Comparison of ENCODE assay signal across 7 cellular contexts in genomic region chr6:35729349-35729678, GRCh38. TPM values are rescaled to one million over a fixed set of nuclear protein-coding genes. Genes with fewer than 3 reads are reported as not detected.
DNase-seq lines count a peak whose midpoint lies in the region; ATAC-seq and TF ChIP-seq lines count a peak whose summit lies in the region.
"Had no signal": no experiment of that assay in that cellular context is flagged by ENCODE, and none has a peak within 500 bp of the region (broad histone marks: within the 10 kb centered on the region; RNA-seq: fewer than 3 reads in every experiment).

No MANE protein-coding gene starts in this region.

- H3K4me3 ChIP-seq in mesenchymal stem cell (ENCODE audit: insufficient read depth in 1 of 2, low read depth in 1 of 2, low read length in 2 of 2): no peak overlapping the region

- H3K9me3 Mint-ChIP-seq in WTC11: no peaks in the 10 kb centered on the region

- H3K79me1 ChIP-seq in mesenchymal stem cell (replicated peaks; ENCODE audit: low read length, poor library complexity, severe bottlenecking): no peaks in the 10 kb centered on the region

- H3K36me3 Mint-ChIP-seq in WTC11: no peaks in the 10 kb centered on the region

- peaks cover 47% of the 10 kb centered on the region for H3K4me1 ChIP-seq in mesenchymal stem cell (ENCODE audit: control insufficient read depth, insufficient read depth, low read depth, low read length)

- peaks cover 67% of the 10 kb centered on the region for H3K4me1 Mint-ChIP-seq in WTC11

- CTCF ChIA-PET in WTC11 (lab: Charles Lee): interaction anchor here (1.6 to 1.7 kb wide), 2 partner anchors 10 to 207 kb away, joined by 6 to 9 read pairs; no protein-coding TSS in a partner anchor

- peak overlapping the region; percentile 99 to 100 for H3K18ac ChIP-seq in mesenchymal stem cell (ENCODE audit: low read depth in 1 of 2, low read length in 2 of 2)

- DNase-seq in WTC11 (ENCODE audit: low spot score) (no peak), mesenchymal stem cell (no peak), HK-2 (ENCODE audit: unreplicated experiment) (no peak), NCI-H748 (lab: John Stamatoyannopoulos, UW; ENCODE audit: unreplicated experiment) (no peak)

- no peaks in the 10 kb centered on the region for H3K36me3 ChIP-seq in mesenchymal stem cell (ENCODE audit: control insufficient read depth in 1 of 2, insufficient read depth in 2 of 2, low read depth in 1 of 2, low read length in 2 of 2)

- no peak overlapping the region for H2AFZ ChIP-seq in mesenchymal stem cell (ENCODE audit: low read depth, low read length)

- H3K27me3 ChIP-seq in mesenchymal stem cell (ENCODE audit: control insufficient read depth in 1 of 2, insufficient read depth in 1 of 2, low read length in 2 of 2): peaks cover 0 to 8% of the 10 kb centered on the region in 2 experiments

- H3K27ac ChIP-seq in 22Rv1 (peak overlapping the region; percentile 100), mesenchymal stem cell (ENCODE audit: low read length, poor library complexity, severe bottlenecking) (no peak overlapping the region)

- 92% methylated on average over 3 of the region's 3 CpGs for WGBS in mesenchymal stem cell

- H2BK5ac ChIP-seq in mesenchymal stem cell (ENCODE audit: low read depth, low read length, poor library complexity, severe bottlenecking): no peak overlapping the region

- peaks cover 33% of the 10 kb centered on the region for H3K27me3 Mint-ChIP-seq in WTC11 (ENCODE audit: low read depth)

- 0 out of 2 replicates have a peak overlapping the region, but pooled peaks have one; percentile 22 for H3K27ac Mint-ChIP-seq in WTC11

- POLR2A ChIA-PET in WTC11 (lab: Charles Lee): interaction anchor here (1.2 kb wide), 1 partner anchor 11 kb away, joined by 5 read pairs; no protein-coding TSS in a partner anchor

- no peaks in the 10 kb centered on the region for H3K9me3 ChIP-seq in mesenchymal stem cell (ENCODE audit: control insufficient read depth, low read length)

- H3K9ac ChIP-seq in mesenchymal stem cell (ENCODE audit: low read length): no peak overlapping the region

- H4K8ac ChIP-seq in mesenchymal stem cell (ENCODE audit: low read length): peak overlapping the region; percentile 100

- ATAC-seq in WTC11: no peak
- ATAC-seq in GM21825 (IDR thresholded peaks at IDR 0.05; ENCODE audit: unreplicated experiment): no peak

- H3K4ac ChIP-seq in mesenchymal stem cell (ENCODE audit: low read depth in 1 of 2, low read length in 2 of 2): peak overlapping the region; percentile 99 to 100

- TF ChIP-seq CTCF in 22Rv1 (IDR thresholded peaks at IDR 0.05): peak; percentile 6; the same call in 1 of the 2 replicates
- no peak for TF ChIP-seq CTCF in WTC11 (IDR thresholded peaks at IDR 0.05)

- peak overlapping the region; percentile 100 for H4K91ac ChIP-seq in mesenchymal stem cell (ENCODE audit: low read length)

- peak overlapping the region; percentile 78 for H2AK5ac ChIP-seq in mesenchymal stem cell (ENCODE audit: low read length, severe bottlenecking)

- H3K14ac ChIP-seq in mesenchymal stem cell (ENCODE audit: low read length in 2 of 2): peak overlapping the region in 1 of 2 experiments; percentile 89

- peak overlapping the region in 1 of 2 experiments; percentile 20 for H3K23ac ChIP-seq in mesenchymal stem cell (ENCODE audit: low read length in 2 of 2)

- peak overlapping the region; percentile 48 for H3K4me3 Mint-ChIP-seq in WTC11

- no peak overlapping the region for H3K4me2 ChIP-seq in mesenchymal stem cell (ENCODE audit: low read length, poor library complexity, severe bottlenecking)

- peak overlapping the region; percentile 99 for H2BK120ac ChIP-seq in mesenchymal stem cell (ENCODE audit: low read depth, low read length)

- peak overlapping the region; percentile 99 to 100 for H2BK12ac ChIP-seq in mesenchymal stem cell (ENCODE audit: low read length in 2 of 2)

- peak overlapping the region; percentile 29 for H2BK15ac ChIP-seq in mesenchymal stem cell (ENCODE audit: low read depth, poor library complexity, severe bottlenecking)

TF ChIP-seq in WTC11, 78 proteins besides CTCF, POLR2A, EP300 and RAD21:
- no peak for TF ChIP-seq AR (CRISPR knock-in tag; IDR thresholded peaks at IDR 0.05)
- TF ChIP-seq ATF6 (CRISPR knock-in tag; IDR thresholded peaks at IDR 0.05): no peak
- TF ChIP-seq ZNF425 (CRISPR knock-in tag; conservative IDR thresholded peaks at IDR 0.05): no peak
- no peak for TF ChIP-seq ATF3 (CRISPR knock-in tag; conservative IDR thresholded peaks at IDR 0.05)
TF ChIP-seq in WTC11: peak in this region for 0.

RNA-seq across cellular contexts. Expression of gene ARMC12, which starts 7.5 kb away (rescaled TPM):
- total RNA-seq in WTC11 (2021): 1.0 to 2.0 TPM (median 1.4 TPM) in 3 replicates
- polyA plus RNA-seq in mesenchymal stem cell (2013, experiment 1 of 2): 0.39 TPM
- 0.37 TPM for polyA plus RNA-seq in mesenchymal stem cell (2013, experiment 2 of 2)

RNA-seq across cellular contexts. Expression of gene FKBP5, which starts 40.6 kb away (rescaled TPM):
- total RNA-seq in WTC11 (2021): 27.0 to 29.4 TPM (median 27.2 TPM) in 3 replicates
- 112 TPM for polyA plus RNA-seq in mesenchymal stem cell (2013, experiment 1 of 2)
- polyA plus RNA-seq in mesenchymal stem cell (2013, experiment 2 of 2): 113 TPM

RNA-seq across cellular contexts. Expression of gene CLPSL2, which starts 47.1 kb away (rescaled TPM):
- total RNA-seq in WTC11 (2021): 2.8 to 6.2 TPM (median 3.4 TPM) in 3 replicates
- polyA plus RNA-seq in mesenchymal stem cell (2013, experiment 1 of 2): not detected
- polyA plus RNA-seq in mesenchymal stem cell (2013, experiment 2 of 2): not detected
- total RNA-seq: M059J had no signal

RNA-seq across cellular contexts. Expression of gene CLPSL1, which starts 51.5 kb away (rescaled TPM):
- 0.34 to 0.55 TPM (median 0.42 TPM) in 3 replicates for total RNA-seq in WTC11 (2021)
- not detected for polyA plus RNA-seq in mesenchymal stem cell (2013, experiment 1 of 2)
- not detected for polyA plus RNA-seq in mesenchymal stem cell (2013, experiment 2 of 2)
- total RNA-seq: M059J had no signal
